Comparison of ENCODE assay signal across 25 cellular contexts in genomic region chr7:118531566-118531965, GRCh38.
"Had no signal": no experiment of that assay in that cellular context is flagged by ENCODE, and none has a peak within 500 bp of the region (broad histone marks: within the 10 kb centered on the region; RNA-seq: fewer than 3 reads in every experiment).

No MANE protein-coding gene starts in this region.

- DNase-seq: naive thymus-derived CD8-positive, alpha-beta T cell; nephron progenitor cell; occipital lobe; ovary; posterior cingulate gyrus; psoas muscle; right cardiac atrium; right lobe of liver; sigmoid colon; small intestine; stimulated activated CD4-positive, alpha-beta T cell treated with anti-CD3 and anti-CD28 coated beads, Interleukin-15, amount 100 ng/mL, for 24 hours; stimulated activated CD4-positive, alpha-beta T cell treated with anti-CD3 and anti-CD28 coated beads, Interleukin-2, amount 100 ng/mL, for 24 hours; stimulated activated CD4-positive, alpha-beta T cell treated with anti-CD3 and anti-CD28 coated beads, Interleukin-2, amount 100 ng/mL, for 48 hours; stimulated activated CD4-positive, alpha-beta T cell treated with anti-CD3 and anti-CD28 coated beads, Interleukin-4, amount 100 ng/mL, for 24 hours; stimulated activated naive B cell treated with anti-CD40 and anti-IgM and Interleukin-4, amounts not matched to agents 10 μg/mL and 1 μg/mL and 100 μg/mL, for 72 hours; stimulated activated naive CD4-positive, alpha-beta T cell treated with Interleukin-2 at 50 U/mL for 16 hours; stomach; tibial artery; transverse colon; upper lobe of right lung; uterus had no signal

- H2AFZ ChIP-seq: neural progenitor cell, parathyroid adenoma had no signal

- H3K9me3 ChIP-seq: ovary, psoas muscle, right lobe of liver, sigmoid colon, stomach, tibial artery, transverse colon, upper lobe of right lung, uterus had no signal

- H3K36me3 ChIP-seq: neural progenitor cell, ovary, right lobe of liver, sigmoid colon, stomach, tibial artery, transverse colon, upper lobe of right lung, uterus had no signal

- H3K4me3 ChIP-seq: neural progenitor cell, ovary, psoas muscle, right lobe of liver, sigmoid colon, stomach, tibial artery, transverse colon, upper lobe of right lung, uterus had no signal

- H3K79me2 ChIP-seq: parathyroid adenoma had no signal

- H3K4me1 ChIP-seq: neural progenitor cell, parathyroid adenoma, psoas muscle, right lobe of liver, sigmoid colon, stomach, transverse colon, upper lobe of right lung, uterus had no signal

- H3K4me2 ChIP-seq: neural progenitor cell had no signal

- FAIRE-seq: small intestine had no signal

- H3K9ac ChIP-seq: neural progenitor cell, parathyroid adenoma had no signal

- H3K27me3 ChIP-seq: neural progenitor cell, ovary, right lobe of liver, sigmoid colon, stomach, tibial artery, transverse colon, upper lobe of right lung, uterus had no signal

- ATAC-seq: naive thymus-derived CD8-positive, alpha-beta T cell; natural killer cell treated with Interleukin-12 subunit alpha and Interleukin-12 subunit beta and Interleukin-15 and Interleukin-18, amount 100 ng/mL, for 72 hours; psoas muscle; right cardiac atrium; right lobe of liver; stimulated activated effector memory CD8-positive, alpha-beta T cell treated with anti-CD3 and anti-CD28 coated beads, Interleukin-12 subunit alpha, Interleukin-12 subunit beta, amount 100 ng/mL, for 72 hours; stimulated activated naive B cell treated with anti-CD40 and anti-IgM and Interleukin-4, amounts not matched to agents 10 μg/mL and 1 μg/mL and 100 μg/mL, for 72 hours; upper lobe of right lung had no signal

- H3K27ac ChIP-seq: neural progenitor cell, ovary, parathyroid adenoma, psoas muscle, right lobe of liver, sigmoid colon, stomach, tibial artery, transverse colon, upper lobe of right lung, uterus had no signal
